In genomic region chr1:203465146-203465798, GRCh38 we compare ENCODE assay signal across 19 cellular contexts. TPM values are rescaled to one million over a fixed set of nuclear protein-coding genes. Genes with fewer than 3 reads are reported as not detected.
DNase-seq lines count a peak whose midpoint lies in the region; ATAC-seq, FAIRE-seq and TF ChIP-seq lines count a peak whose summit lies in the region.
"Had no signal": no experiment of that assay in that cellular context is flagged by ENCODE, and none has a peak within 500 bp of the region (broad histone marks: within the 10 kb centered on the region; RNA-seq: fewer than 3 reads in every experiment).

No MANE protein-coding gene starts in this region.

- H3K27ac Mint-ChIP-seq in chondrocyte (ENCODE audit: unreplicated experiment) (peak overlapping the region; percentile 94), T-cell (no peak overlapping the region)
- H3K27ac Mint-ChIP-seq: activated CD4-positive, alpha-beta T cell treated with anti-CD3 and anti-CD28 coated beads, Interleukin-2, amount 10 ng/mL, durations not matched to agents 24 days and 14 days; activated naive CD4-positive, alpha-beta T cell treated with anti-CD3 and anti-CD28 coated beads, Interleukin-2, amount 10 ng/mL, durations not matched to agents 7 days and 5 days had no signal

- H3K27ac ChIP-seq in left ventricle myocardium inferior (replicated peaks) (peak overlapping the region; percentile 70), ovary (peak overlapping the region; percentile 88), transverse colon (peak overlapping the region; percentile 81 to 87 (median 84))

- H3K4me1 Mint-ChIP-seq in chondrocyte (ENCODE audit: low read depth), result peaks cover 63% of the 10 kb centered on the region
- H3K4me1 Mint-ChIP-seq in T-cell, result peaks cover 0 to 8% (median 0%) of the 10 kb centered on the region in 3 donors
- H3K4me1 Mint-ChIP-seq: activated CD4-positive, alpha-beta T cell treated with anti-CD3 and anti-CD28 coated beads, Interleukin-2, amount 10 ng/mL, durations not matched to agents 24 days and 14 days; activated naive CD4-positive, alpha-beta T cell treated with anti-CD3 and anti-CD28 coated beads, Interleukin-2, amount 10 ng/mL, durations not matched to agents 7 days and 5 days had no signal

- H3K27me3 Mint-ChIP-seq in chondrocyte (ENCODE audit: low read depth) (no peaks in the 10 kb centered on the region), T-cell (peaks cover 32 to 38% of the 10 kb centered on the region in 2 donors)

- H3K9me3 ChIP-seq in left ventricle myocardium inferior (replicated peaks) (no peaks in the 10 kb centered on the region), ovary (no peaks in the 10 kb centered on the region), transverse colon (no peaks in the 10 kb centered on the region)
- H3K9me3 ChIP-seq: Caco-2 had no signal

- no peak overlapping the region for H3K4me3 Mint-ChIP-seq in chondrocyte (ENCODE audit: unreplicated experiment)
- H3K4me3 Mint-ChIP-seq in T-cell, result no peak overlapping the region
- H3K4me3 Mint-ChIP-seq: activated CD4-positive, alpha-beta T cell treated with anti-CD3 and anti-CD28 coated beads, Interleukin-2, amount 10 ng/mL, durations not matched to agents 24 days and 14 days; activated naive CD4-positive, alpha-beta T cell treated with anti-CD3 and anti-CD28 coated beads, Interleukin-2, amount 10 ng/mL, durations not matched to agents 7 days and 5 days; H9 had no signal

- intact Hi-C loops in left ventricle myocardium inferior (cut with micrococcal nuclease), result no loop called here
- intact Hi-C loops in ovary (cut with DNase I), result no loop called here
- intact Hi-C loops in transverse colon (cut with DNase I; ENCODE audit: low total_unique reads), result no loop called here

- H3K27me3 ChIP-seq in left ventricle myocardium inferior (ENCODE audit: low read depth) (no peaks in the 10 kb centered on the region), ovary (no peaks in the 10 kb centered on the region), transverse colon (no peaks in the 10 kb centered on the region)

- in situ Hi-C loops in transverse colon (cut with MboI; ENCODE audit: low pct_ligation_motif_present in 1 of 4, low pct_unique_long_range_greater_than_20kb in 1 of 4, low sequenced_read_pairs in 3 of 4), result loop anchor here in 1 of 4 donors (25.0 kb wide), 1 partner anchor 103 kb away; the partner anchor contains the start of gene FMOD

- H3K36me3 Mint-ChIP-seq in chondrocyte (ENCODE audit: low read depth) (no peaks in the 10 kb centered on the region), T-cell (no peaks in the 10 kb centered on the region)
- H3K36me3 Mint-ChIP-seq: activated naive CD4-positive, alpha-beta T cell treated with anti-CD3 and anti-CD28 coated beads, Interleukin-2, amount 10 ng/mL, durations not matched to agents 7 days and 5 days had no signal

- CTCF ChIA-PET in T-cell (lab: Charles Lee), result interaction anchor here in 1 of 2 donors (0.6 kb wide), 1 partner anchor 11 kb away, joined by 5 read pairs; no protein-coding TSS in a partner anchor

- TF ChIP-seq CTCF in chondrocyte (IDR thresholded peaks at IDR 0.05) (no peak), left ventricle myocardium inferior (IDR thresholded peaks at IDR 0.05; ENCODE audit: borderline replicate concordance) (no peak), ovary (IDR thresholded peaks at IDR 0.05) (no peak), transverse colon (IDR thresholded peaks at IDR 0.05) (no peak)

- H3K4me3 ChIP-seq in left ventricle myocardium inferior, result no peak overlapping the region
- H3K4me3 ChIP-seq in ovary, result no peak overlapping the region
- no peak overlapping the region for H3K4me3 ChIP-seq in transverse colon

- H3K36me3 ChIP-seq in left ventricle myocardium inferior, result no peaks in the 10 kb centered on the region
- H3K36me3 ChIP-seq in ovary, result no peaks in the 10 kb centered on the region
- H3K36me3 ChIP-seq in transverse colon, result no peaks in the 10 kb centered on the region

- H3K4me1 ChIP-seq in left ventricle myocardium inferior (peaks cover 44% of the 10 kb centered on the region), ovary (ENCODE audit: insufficient read depth) (peaks cover 44% of the 10 kb centered on the region), transverse colon (peaks cover 17 to 45% (median 33%) of the 10 kb centered on the region in 4 donors)
- H3K4me1 ChIP-seq: Caco-2 had no signal

- 58 to 66% (median 58%) methylated on average over 11 of the region's 11 CpGs for WGBS in ovary, 3 donors
- 69% methylated on average over 11 of the region's 11 CpGs; no CpG with 5 or more reads in 1 of the 2 donors for WGBS in transverse colon (ENCODE audit: low coverage in 1 of 2), 2 donors

- H3K9me3 Mint-ChIP-seq in chondrocyte (ENCODE audit: low read depth) (no peaks in the 10 kb centered on the region), T-cell (no peaks in the 10 kb centered on the region)
- H3K9me3 Mint-ChIP-seq: activated CD4-positive, alpha-beta T cell treated with anti-CD3 and anti-CD28 coated beads, Interleukin-2, amount 10 ng/mL, durations not matched to agents 24 days and 14 days; activated naive CD4-positive, alpha-beta T cell treated with anti-CD3 and anti-CD28 coated beads, Interleukin-2, amount 10 ng/mL, durations not matched to agents 7 days and 5 days; H9 had no signal

- POLR2A ChIA-PET in T-cell (lab: Charles Lee), result no interaction called here

- ATAC-seq in T-cell (replicated peaks in 1 of 4), result no peak

- FAIRE-seq in GM19239 (lab: Jason Lieb, UNC), result no peak
- FAIRE-seq: bronchial epithelial cell had no signal

- no peak for TF ChIP-seq POLR2A in ovary (IDR thresholded peaks at IDR 0.05)
- no peak for TF ChIP-seq POLR2A in transverse colon (IDR thresholded peaks at IDR 0.05)

- DNase-seq in chondrocyte (ENCODE audit: low spot score), result no peak
- DNase-seq in left ventricle myocardium inferior, result no peak
- DNase-seq in ovary, result peak in 1 of 5 donors; percentile 64
- DNase-seq in transverse colon, result peak; percentile 45
- DNase-seq in T-cell, result no peak
- DNase-seq in OCI-M1 (lab: John Stamatoyannopoulos, UW), result no peak
- no peak for DNase-seq in GM19239 (ENCODE audit: insufficient read length, low spot score)
- no peak for DNase-seq in NK-92 (lab: John Stamatoyannopoulos, UW; ENCODE audit: unreplicated experiment)
- DNase-seq: activated CD4-positive, alpha-beta T cell treated with anti-CD3 and anti-CD28 coated beads, Interleukin-2, amount 10 ng/mL, durations not matched to agents 24 days and 14 days; activated naive CD4-positive, alpha-beta T cell treated with anti-CD3 and anti-CD28 coated beads, Interleukin-2, amount 10 ng/mL, durations not matched to agents 7 days and 5 days; Caco-2; H9; NCI-H1694 had no signal

- no peak for TF ChIP-seq EP300 in ovary (IDR thresholded peaks at IDR 0.05)
- peak; percentile 99 for TF ChIP-seq EP300 in transverse colon (IDR thresholded peaks at IDR 0.05; ENCODE audit: low read depth)

RNA-seq across cellular contexts. Expression of gene PRELP, which starts 10.3 kb away (rescaled TPM):
- total RNA-seq in chondrocyte (29.5 to 33.7 TPM (median 33.2 TPM) in 3 replicates), left ventricle myocardium inferior (22.5 TPM), ovary (100 to 1,000 TPM in 3 of 7 donors, 10 to 100 TPM in 4; 40.9 to 185 (median 74.8) TPM), transverse colon (10 to 100 TPM; 15.4 to 35.2 (median 23.3) TPM), T-cell (under 1 TPM in 3 of 5 donors, not detected in 2; 0.13 to 0.18 (median 0.13) TPM)
- polyA plus RNA-seq in ovary, result 100 to 1,000 TPM in 1 of 2 donors, 10 to 100 TPM in 1; 97.8 to 163 TPM
- total RNA-seq: activated CD4-positive, alpha-beta T cell treated with anti-CD3 and anti-CD28 coated beads, Interleukin-2, amount 10 ng/mL, durations not matched to agents 24 days and 14 days; bronchial epithelial cell; Caco-2; glomerular endothelial cell; M059J; NCI-H460 had no signal

RNA-seq across cellular contexts. Expression of gene OPTC, which starts 28.7 kb away (rescaled TPM):
- not detected in 3 replicates for total RNA-seq in chondrocyte
- total RNA-seq in left ventricle myocardium inferior, result not detected
- total RNA-seq in ovary, result not detected
- polyA plus RNA-seq in ovary, result under 1 TPM in 1 of 2 donors, not detected in 1; 0.08 TPM
- total RNA-seq in transverse colon, result not detected
- total RNA-seq in T-cell, result not detected
- total RNA-seq: activated CD4-positive, alpha-beta T cell treated with anti-CD3 and anti-CD28 coated beads, Interleukin-2, amount 10 ng/mL, durations not matched to agents 24 days and 14 days; bronchial epithelial cell; Caco-2; glomerular endothelial cell; M059J; myocyte; NCI-H460; renal cortical epithelial cell had no signal

Comparison
In these comparisons a context has a peak if more than half of its experiments do, and no peak if none do; other contexts are left out.
1. RNA of gene PRELP, which starts 10.3 kb away (total RNA-seq): 40.9 to 185 TPM in ovary, 29.5 to 33.7 TPM in chondrocyte, 15.4 to 35.2 TPM in transverse colon and 22.5 TPM in left ventricle myocardium inferior (single experiment); 0.13 to 0.18 TPM in T-cell; every median in the first group is over 10 times any median in the second.
2. Peak in every context shown above with its lines, with median percentiles within 50 percentile points of each other: H3K27ac ChIP-seq.